Comparison of ENCODE assay signal across 9 cellular contexts in the genomic region with DNA sequence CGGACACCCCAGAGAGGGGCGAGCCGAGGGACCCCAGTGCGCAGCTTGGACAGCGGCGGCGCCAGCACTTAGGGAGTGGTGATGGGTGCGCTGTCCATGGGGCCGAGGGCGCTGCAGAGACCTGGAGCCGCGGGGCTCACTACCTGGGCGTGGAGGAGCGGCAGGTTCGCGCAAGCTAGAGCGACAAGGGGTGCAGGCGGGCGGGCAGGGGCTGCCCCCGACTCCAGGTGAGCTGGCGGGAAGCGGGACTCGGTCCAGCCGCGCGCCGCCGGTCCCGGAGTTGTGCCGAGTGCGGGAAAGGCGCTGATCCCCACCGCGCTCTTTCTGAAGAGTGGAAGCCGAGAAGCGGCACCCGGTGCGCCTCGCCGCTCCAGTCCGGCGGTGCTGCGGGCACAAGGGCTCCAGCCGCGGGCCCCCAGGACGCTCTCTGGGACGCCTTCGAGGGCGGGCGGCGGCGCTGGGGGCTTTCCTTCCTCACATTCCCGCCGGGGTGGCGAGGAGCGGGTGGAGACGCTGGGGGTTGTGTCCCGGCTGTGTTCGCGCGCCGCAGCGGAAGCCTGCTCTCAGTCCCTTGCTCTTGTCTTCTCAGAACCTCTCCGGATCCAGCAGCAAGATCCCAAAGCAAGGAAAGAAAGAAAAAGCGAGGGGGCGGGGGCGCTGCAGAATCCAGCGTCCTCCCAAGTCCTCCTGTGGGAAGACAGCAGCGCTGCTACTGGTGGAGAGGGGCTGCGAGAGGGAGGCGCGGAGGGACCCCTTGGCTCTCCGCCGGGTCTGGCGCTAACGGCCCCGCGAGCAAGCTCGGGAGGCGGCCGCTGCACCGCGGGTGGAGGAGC. TPM values are rescaled to one million over a fixed set of nuclear protein-coding genes. Genes with fewer than 3 reads are reported as not detected.
DNase-seq lines count a peak whose midpoint lies in the region; ATAC-seq and TF ChIP-seq lines count a peak whose summit lies in the region.
"Had no signal": no experiment of that assay in that cellular context is flagged by ENCODE, and none has a peak within 500 bp of the region (broad histone marks: within the 10 kb centered on the region; RNA-seq: fewer than 3 reads in every experiment).

A gene with protein sequence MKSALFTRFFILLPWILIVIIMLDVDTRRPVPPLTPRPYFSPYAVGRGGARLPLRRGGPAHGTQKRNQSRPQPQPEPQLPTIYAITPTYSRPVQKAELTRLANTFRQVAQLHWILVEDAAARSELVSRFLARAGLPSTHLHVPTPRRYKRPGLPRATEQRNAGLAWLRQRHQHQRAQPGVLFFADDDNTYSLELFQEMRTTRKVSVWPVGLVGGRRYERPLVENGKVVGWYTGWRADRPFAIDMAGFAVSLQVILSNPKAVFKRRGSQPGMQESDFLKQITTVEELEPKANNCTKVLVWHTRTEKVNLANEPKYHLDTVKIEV (minus strand): TSS at position 610 of the 833 bp plus-strand sequence. CDS start 631 bp downstream, outside the sequence.

- H3K27me3 Mint-ChIP-seq in H9 (ENCODE audit: low read depth) (peaks cover 78% of the 10 kb centered on the region), chondrocyte (ENCODE audit: low read depth) (peaks cover 65% of the 10 kb centered on the region)

- H3K18ac ChIP-seq in H9 (ENCODE audit: insufficient read length, low read depth, low read length) = no peak within 1 kb of the TSS

- H3K4me3 ChIP-seq in NT2/D1 (ENCODE audit: insufficient read length, low read depth) (peak within 1 kb of the TSS; percentile 52), left lung (peak within 1 kb of the TSS; percentile 21 to 42), stomach smooth muscle (ENCODE audit: low read length in 2 of 2) (peak within 1 kb of the TSS; percentile 66 to 74)

- no peak within 1 kb of the TSS for H3K14ac ChIP-seq in H9 (ENCODE audit: insufficient read depth, low read length)

- DNase-seq in DMS 273 (lab: John Stamatoyannopoulos, UW; ENCODE audit: unreplicated experiment) (peak; percentile 73), DMS 273 treated with DMSO at 0.1 percent for 48 hours (lab: John Stamatoyannopoulos, UW) (no peak), H9 (peak; percentile 64), NT2/D1 (ENCODE audit: low read depth, low spot score) (peak; percentile 11), chondrocyte (ENCODE audit: low spot score) (peak; percentile 86), left lung (peak in 1 of 2 donors; percentile 79), GDM1 (lab: John Stamatoyannopoulos, UW) (no peak)

- H3K9me3 ChIP-seq in H9 (ENCODE audit: control insufficient read depth, low read depth, low read length) (no peaks in the 10 kb centered on the region), NT2/D1 (ENCODE audit: insufficient read depth, low read length) (no peaks in the 10 kb centered on the region), left lung (no peaks in the 10 kb centered on the region), stomach smooth muscle (ENCODE audit: control insufficient read depth in 2 of 2, low read length in 2 of 2) (no peaks in the 10 kb centered on the region)

- H3K36me3 Mint-ChIP-seq in H9 (ENCODE audit: insufficient read depth in 1 of 3, low read depth in 3 of 3) = no peaks in the 10 kb centered on the region; a peak in 1 of 7 replicates
- H3K36me3 Mint-ChIP-seq in chondrocyte (ENCODE audit: low read depth) = peaks cover 2% of the 10 kb centered on the region

- H4K20me1 ChIP-seq in H9 (ENCODE audit: control insufficient read depth, insufficient read depth, insufficient read length) = no peaks in the 10 kb centered on the region

- H2BK15ac ChIP-seq in H9 (ENCODE audit: low read depth, low read length) = no peak within 1 kb of the TSS

- H4K91ac ChIP-seq in H9 (ENCODE audit: insufficient read length, low read depth, low read length) = no peak within 1 kb of the TSS

- H2BK20ac ChIP-seq in H9 (ENCODE audit: low read depth, low read length, poor library complexity, severe bottlenecking) = no peak within 1 kb of the TSS

- no peak within 1 kb of the TSS for H3K4ac ChIP-seq in H9 (ENCODE audit: low read depth, low read length)

- no peak within 1 kb of the TSS for H3T11ph ChIP-seq in H9 (ENCODE audit: low read length)

- no peak within 1 kb of the TSS for H2BK5ac ChIP-seq in H9 (ENCODE audit: insufficient read length, low read length)

- H3K4me1 Mint-ChIP-seq in H9 (peaks cover 5 to 18% of the 10 kb centered on the region in 2 experiments), chondrocyte (ENCODE audit: low read depth) (peaks cover 10% of the 10 kb centered on the region)

- peak; percentile 69 for ATAC-seq in left lung

- H3K27ac ChIP-seq in H9 (ENCODE audit: insufficient read length, low read depth, low read length) (no peak within 1 kb of the TSS), left lung (no peak within 1 kb of the TSS), stomach smooth muscle (ENCODE audit: low read length) (no peak within 1 kb of the TSS)
- H3K27ac ChIP-seq: 22Rv1 had no signal

- peak within 1 kb of the TSS; percentile 45 for H3K4me2 ChIP-seq in H9 (ENCODE audit: insufficient read depth, insufficient read length, low read length)

- no peak within 1 kb of the TSS for H2BK120ac ChIP-seq in H9 (ENCODE audit: low read depth, low read length, poor library complexity, severe bottlenecking)

- H4K5ac ChIP-seq in H9 (ENCODE audit: insufficient read length, low read depth, low read length) = no peak within 1 kb of the TSS

- H3K23ac ChIP-seq in H9 (ENCODE audit: insufficient read length, low read depth, low read length) = no peak within 1 kb of the TSS

- no peaks in the 10 kb centered on the region for H3K36me3 ChIP-seq in NT2/D1 (ENCODE audit: insufficient read depth, insufficient read length, low read length)
- H3K36me3 ChIP-seq in left lung = no peaks in the 10 kb centered on the region
- H3K36me3 ChIP-seq in stomach smooth muscle (ENCODE audit: control insufficient read depth in 2 of 2, insufficient read depth in 2 of 2, low read length in 2 of 2) = no peaks in the 10 kb centered on the region

- peaks cover 19% of the 10 kb centered on the region; the same call in 1 of the 2 replicates for H3K27me3 ChIP-seq in H9 (ENCODE audit: insufficient read depth, low read length)
- peaks cover 60% of the 10 kb centered on the region for H3K27me3 ChIP-seq in NT2/D1 (ENCODE audit: insufficient read depth, insufficient read length)
- H3K27me3 ChIP-seq in left lung = peaks cover 32 to 59% of the 10 kb centered on the region in 2 donors
- H3K27me3 ChIP-seq in stomach smooth muscle (ENCODE audit: control insufficient read depth in 1 of 2, insufficient read depth in 2 of 2, low read length in 2 of 2) = peaks cover 14 to 34% of the 10 kb centered on the region in 2 donors

- no peaks in the 10 kb centered on the region for H3K79me2 ChIP-seq in H9 (ENCODE audit: insufficient read depth, low read length)

- H3K27ac Mint-ChIP-seq in H9 (no peak within 1 kb of the TSS), chondrocyte (ENCODE audit: unreplicated experiment) (no peak within 1 kb of the TSS)

- no peak within 1 kb of the TSS for H4K8ac ChIP-seq in H9 (replicated peaks; ENCODE audit: insufficient read length, low read depth, low read length)

- intact Hi-C loops in left lung (cut with DNase I) = no loop called here

- peaks cover 19% of the 10 kb centered on the region for H3K23me2 ChIP-seq in H9 (ENCODE audit: insufficient read length, low read depth, low read length, poor library complexity, severe bottlenecking)

- H3K4me3 Mint-ChIP-seq in H9 = peak within 1 kb of the TSS; percentile 71 to 87
- H3K4me3 Mint-ChIP-seq in chondrocyte (ENCODE audit: unreplicated experiment) = peak within 1 kb of the TSS; percentile 74

- H2AFZ ChIP-seq in H9 (ENCODE audit: low read length) = no peak within 1 kb of the TSS

- no peak within 1 kb of the TSS for H3K56ac ChIP-seq in H9 (ENCODE audit: insufficient read length, low read depth, low read length)

- H2BK12ac ChIP-seq in H9 (ENCODE audit: insufficient read length, low read depth, low read length) = no peak within 1 kb of the TSS

- no peaks in the 10 kb centered on the region for H3K9me3 Mint-ChIP-seq in H9
- no peaks in the 10 kb centered on the region for H3K9me3 Mint-ChIP-seq in chondrocyte (ENCODE audit: low read depth)

- no peak within 1 kb of the TSS for H3K9ac ChIP-seq in H9 (ENCODE audit: extremely low read depth, insufficient read length, low read length)
- peak within 1 kb of the TSS; percentile 61 for H3K9ac ChIP-seq in NT2/D1 (ENCODE audit: insufficient read length, low read depth)
- H3K9ac ChIP-seq in stomach smooth muscle (ENCODE audit: low read length in 2 of 2) = no peak within 1 kb of the TSS

- no peaks in the 10 kb centered on the region for H3K79me1 ChIP-seq in H9 (ENCODE audit: insufficient read depth, low read depth, low read length, poor library complexity, severe bottlenecking)

- peaks cover 2% of the 10 kb centered on the region; the same call in 1 of the 2 replicates for H3K4me1 ChIP-seq in H9 (ENCODE audit: insufficient read depth, low read length)
- H3K4me1 ChIP-seq in NT2/D1 (ENCODE audit: insufficient read depth, insufficient read length) = no peaks in the 10 kb centered on the region
- H3K4me1 ChIP-seq in left lung = peaks cover 8 to 22% of the 10 kb centered on the region in 2 donors
- peaks cover 17% of the 10 kb centered on the region for H3K4me1 ChIP-seq in stomach smooth muscle (ENCODE audit: control insufficient read depth, insufficient read depth, low read length)

- WGBS in H9 (ENCODE audit: extremely low coverage, insufficient read length, low lambda C conversion rate) = no CpG with 5 or more reads among the region's 83 CpGs

- H2AK5ac ChIP-seq in H9 (ENCODE audit: insufficient read length, low read length) = no peak within 1 kb of the TSS

- TF ChIP-seq CTCF in H9 (conservative IDR thresholded peaks at IDR 0.05) (no peak), chondrocyte (IDR thresholded peaks at IDR 0.05) (no peak), left lung (IDR thresholded peaks at IDR 0.05) (no peak)

RNA-seq across cellular contexts. Expression of the gene that starts here (rescaled TPM):
- total RNA-seq in H9 (2021) (0.22 and 0.24 TPM in 2 replicates), chondrocyte (0.02 TPM in 1 of 3 replicates, not detected in the others), left lung (under 1 TPM in 1 of 2 donors, not detected in 1; 0.03 TPM)

Comparison
In these comparisons a context has a peak if more than half of its experiments do, and no peak if none do; other contexts are left out.
1. DNase-seq: peak in DMS 273 (single experiment) and NT2/D1 (single experiment); none in DMS 273 treated with DMSO at 0.1 percent for 48 hours (single experiment) and GDM1 (single experiment).
2. Peak in DNase-seq and H3K4me2 ChIP-seq in H9; RNA of the gene not detected or under 1 TPM.
3. Peak in DNase-seq in chondrocyte; RNA of the gene not detected or under 1 TPM.
4. Peak in ATAC-seq and H3K4me3 ChIP-seq in left lung; RNA of the gene not detected or under 1 TPM.
5. Peak in every context shown above with its lines, with median percentiles within 50 percentile points of each other: H3K4me3 ChIP-seq.